Comparison of ENCODE assay signal across 1 cellular context in genomic region chr14:105063041-105063440, GRCh38.
TF ChIP-seq lines count a peak whose summit lies in the region.

No MANE protein-coding gene starts in this region.

TF ChIP-seq in GM12878, 131 proteins besides CTCF, POLR2A, EP300 and RAD21:
- TF ChIP-seq SUPT20H (IDR thresholded peaks at IDR 0.05; ENCODE audit: borderline replicate concordance, control insufficient read depth, low read depth, low read length) = no peak
- TF ChIP-seq MEF2B (IDR thresholded peaks at IDR 0.05; ENCODE audit: partially characterized antibody, poor library complexity, severe bottlenecking) = no peak
- TF ChIP-seq TCF7 (IDR thresholded peaks at IDR 0.05; ENCODE audit: borderline replicate concordance) = no peak
- TF ChIP-seq HDAC6 (IDR thresholded peaks at IDR 0.05; ENCODE audit: unreplicated experiment) = no peak
- no peak; the same call in 1 of the 2 replicates for TF ChIP-seq POLR2AphosphoS5 (IDR thresholded peaks at IDR 0.05; ENCODE audit: low read length)
- no peak for TF ChIP-seq BCLAF1 (IDR thresholded peaks at IDR 0.05)
- no peak for TF ChIP-seq IRF4 (IDR thresholded peaks at IDR 0.05; ENCODE audit: low read depth, low read length)
